In genomic region chr5:56705217-56705616, GRCh38 we compare ENCODE assay signal across 30 cellular contexts.
DNase-seq lines count a peak whose midpoint lies in the region; ATAC-seq lines count a peak whose summit lies in the region.
"Had no signal": no experiment of that assay in that cellular context is flagged by ENCODE, and none has a peak within 500 bp of the region (broad histone marks: within the 10 kb centered on the region; RNA-seq: fewer than 3 reads in every experiment).

No MANE protein-coding gene starts in this region.

- DNase-seq in CD4-positive, CD25-positive, alpha-beta regulatory T cell = no peak
- peak; percentile 8 for DNase-seq in Daoy (ENCODE audit: low read depth)
- DNase-seq in NCI-H510A (lab: John Stamatoyannopoulos, UW) = peak; percentile 4
- DNase-seq in left kidney (ENCODE audit: low read depth, low spot score) = peak; percentile 33
- DNase-seq in activated CD8-positive, alpha-beta memory T cell treated with anti-CD3 and anti-CD28 coated beads, Interleukin-2, amount 50 U/mL, for 4 hours = no peak
- DNase-seq: activated CD4-positive, alpha-beta T cell treated with anti-CD3 and anti-CD28 coated beads, Interleukin-2, amount 50 U/mL, for 1 hour; activated CD4-positive, CD25-positive, alpha-beta regulatory T cell; activated gamma-delta T cell treated with Interleukin-2 at 50 U/mL for 16 hours; activated T-cell treated with anti-CD3 and anti-CD28 coated beads, Interleukin-2, amount 50 U/mL, for 24 hours; BE2C; DMS153; dorsolateral prefrontal cortex; esophagus squamous epithelium; foreskin keratinocyte; GDM1; heart left ventricle; islet precursor cell; NCI-H1436 treated with DMSO at 0.1 percent for 48 hours; NCI-H226; NCI-H774; OCI-M1; stimulated activated CD8-positive, alpha-beta memory T cell treated with anti-CD3 and anti-CD28 coated beads, Interleukin-4, amount 100 ng/mL, for 48 hours; stomach; T-cell; uterus had no signal

- H3K27me3 Mint-ChIP-seq in CD4-positive, CD25-positive, alpha-beta regulatory T cell = no peaks in the 10 kb centered on the region
- H3K27me3 Mint-ChIP-seq: activated T-cell treated with anti-CD3 and anti-CD28 coated beads, Interleukin-2, amount 50 U/mL, for 24 hours; T-cell had no signal

- H3K27ac Mint-ChIP-seq in CD4-positive, CD25-positive, alpha-beta regulatory T cell = peak overlapping the region in 2 of 3 donors; percentile 40 to 48
- H3K27ac Mint-ChIP-seq: activated T-cell treated with anti-CD3 and anti-CD28 coated beads, Interleukin-2, amount 50 U/mL, for 24 hours; brain; progenitor cell of endocrine pancreas; T-cell had no signal

- no peak overlapping the region for H3K27ac ChIP-seq in CD4-positive, CD25-positive, alpha-beta regulatory T cell (ENCODE audit: insufficient read depth, low read length, poor library complexity, severe bottlenecking)
- H3K27ac ChIP-seq: dorsolateral prefrontal cortex, esophagus squamous epithelium, foreskin keratinocyte, heart left ventricle, stomach, uterus had no signal

- no peak for ATAC-seq in CD4-positive, CD25-positive, alpha-beta regulatory T cell (ENCODE audit: low read depth in 2 of 2)
- ATAC-seq in GM19035 (IDR thresholded peaks at IDR 0.05; ENCODE audit: unreplicated experiment) = no peak
- ATAC-seq in GM21390 (IDR thresholded peaks at IDR 0.05; ENCODE audit: unreplicated experiment) = no peak
- ATAC-seq: foreskin keratinocyte, heart left ventricle, sciatic nerve had no signal

- peaks cover 25 to 53% (median 41%) of the 10 kb centered on the region in 4 donors for H3K4me1 Mint-ChIP-seq in CD4-positive, CD25-positive, alpha-beta regulatory T cell
- H3K4me1 Mint-ChIP-seq: brain had no signal

- no peaks in the 10 kb centered on the region for H3K36me3 ChIP-seq in CD4-positive, CD25-positive, alpha-beta regulatory T cell (ENCODE audit: control insufficient read depth, insufficient read depth, low read length)
- H3K36me3 ChIP-seq: BE2C, esophagus squamous epithelium, heart left ventricle, stomach, uterus had no signal

- peaks cover 0 to 4% (median 0%) of the 10 kb centered on the region in 7 donors for H3K9me3 Mint-ChIP-seq in CD4-positive, CD25-positive, alpha-beta regulatory T cell

- H3K9me3 ChIP-seq in CD4-positive, CD25-positive, alpha-beta regulatory T cell (ENCODE audit: control insufficient read depth in 2 of 2, low read length in 2 of 2) = no peaks in the 10 kb centered on the region
- H3K9me3 ChIP-seq: BE2C, esophagus squamous epithelium, stomach, uterus had no signal

- no peak overlapping the region for H3K4me3 ChIP-seq in CD4-positive, CD25-positive, alpha-beta regulatory T cell (ENCODE audit: low read depth, low read length)
- H3K4me3 ChIP-seq: dorsolateral prefrontal cortex, esophagus squamous epithelium, heart left ventricle, stomach, uterus had no signal

- H3K27me3 ChIP-seq in CD4-positive, CD25-positive, alpha-beta regulatory T cell (ENCODE audit: control insufficient read depth, insufficient read depth, low read length) = no peaks in the 10 kb centered on the region
- H3K27me3 ChIP-seq: BE2C, esophagus squamous epithelium, stomach, uterus had no signal

- peak overlapping the region in 1 of 4 donors; percentile 6 for H3K4me3 Mint-ChIP-seq in CD4-positive, CD25-positive, alpha-beta regulatory T cell
- H3K4me3 Mint-ChIP-seq: activated T-cell treated with anti-CD3 and anti-CD28 coated beads, Interleukin-2, amount 50 U/mL, for 24 hours; brain; T-cell had no signal

- H3K4me1 ChIP-seq in CD4-positive, CD25-positive, alpha-beta regulatory T cell (ENCODE audit: control insufficient read depth, insufficient read depth, low read length, poor library complexity, severe bottlenecking) = peaks cover 32% of the 10 kb centered on the region
- H3K4me1 ChIP-seq: BE2C, foreskin keratinocyte, heart left ventricle, uterus had no signal

- H3K36me3 Mint-ChIP-seq in CD4-positive, CD25-positive, alpha-beta regulatory T cell = no peaks in the 10 kb centered on the region
- H3K36me3 Mint-ChIP-seq: brain, T-cell had no signal

Comparison
In these comparisons a context has a peak if more than half of its experiments do, and no peak if none do; other contexts are left out.
1. DNase-seq: peak in Daoy (single experiment), NCI-H510A (single experiment) and left kidney (single experiment); none in CD4-positive, CD25-positive, alpha-beta regulatory T cell (0 of 3) and activated CD8-positive, alpha-beta memory T cell treated with anti-CD3 and anti-CD28 coated beads, Interleukin-2, amount 50 U/mL, for 4 hours (single experiment).